ENCODE assay signal across 1 cellular context in genomic region chr3:48847586-48848423, GRCh38.
A peak's percentile ranks its signal among the peaks of the same experiment; 100 is the strongest.
TF ChIP-seq lines count a peak whose summit lies in the region.

TSS of gene PRKAR2A (minus strand) at chr3:48847874. CDS start at chr3:48847596, 278 bp downstream.

TF ChIP-seq in HepG2, 621 proteins besides CTCF, POLR2A, EP300 and RAD21 (continued from another document and continues in another):
- TF ChIP-seq ZHX2 (IDR thresholded peaks at IDR 0.05; ENCODE audit: low read depth): no peak
- no peak for TF ChIP-seq ZHX2 (CRISPR knock-in tag; IDR thresholded peaks at IDR 0.05; ENCODE audit: borderline replicate concordance)
- no peak for TF ChIP-seq SRSF4 (IDR thresholded peaks at IDR 0.05; ENCODE audit: low read depth, low read length, poor library complexity, severe bottlenecking)
- TF ChIP-seq ZNF350 (CRISPR knock-in tag; IDR thresholded peaks at IDR 0.05; ENCODE audit: borderline replicate concordance, low read depth): 0 out of 2 replicates have a peak, but pooled peaks have one; percentile 0
- TF ChIP-seq ASH2L (IDR thresholded peaks at IDR 0.05; ENCODE audit: insufficient read length, low read depth, low read length): peak; percentile 96
- TF ChIP-seq HIC2 (CRISPR knock-in tag; IDR thresholded peaks at IDR 0.05; ENCODE audit: low read depth): no peak; the same call in 1 of the 2 replicates
- no peak for TF ChIP-seq NFE2L1 (CRISPR knock-in tag; IDR thresholded peaks at IDR 0.05; ENCODE audit: borderline replicate concordance)
- no peak for TF ChIP-seq NFYB (CRISPR knock-in tag; IDR thresholded peaks at IDR 0.05)
- TF ChIP-seq ZMYM4 (CRISPR knock-in tag; IDR thresholded peaks at IDR 0.05): peak; percentile 74; the same call in 1 of the 2 replicates
- TF ChIP-seq RBM39 (IDR thresholded peaks at IDR 0.05; ENCODE audit: low read depth, low read length, poor library complexity, severe bottlenecking): peak; percentile 47
- 0 out of 2 replicates have a peak, but pooled peaks have one; percentile 23 for TF ChIP-seq ZNF501 (CRISPR knock-in tag; IDR thresholded peaks at IDR 0.05)
- peak; percentile 84; the same call in 1 of the 2 replicates for TF ChIP-seq ZNF570 (CRISPR knock-in tag; IDR thresholded peaks at IDR 0.05; ENCODE audit: borderline replicate concordance)
- peak; percentile 54; the same call in 1 of the 2 replicates for TF ChIP-seq KMT2B (CRISPR knock-in tag; IDR thresholded peaks at IDR 0.05)
- TF ChIP-seq ELK4 (CRISPR knock-in tag; IDR thresholded peaks at IDR 0.05; ENCODE audit: borderline replicate concordance): 0 out of 2 replicates have a peak, but pooled peaks have one; percentile 23
- TF ChIP-seq SETDB1 (CRISPR knock-in tag; IDR thresholded peaks at IDR 0.05; ENCODE audit: borderline replicate concordance): no peak
- no peak for TF ChIP-seq JUND (CRISPR knock-in tag; IDR thresholded peaks at IDR 0.05)
- TF ChIP-seq DRAP1 (CRISPR knock-in tag; IDR thresholded peaks at IDR 0.05): peak; percentile 28; the same call in 1 of the 2 replicates
- TF ChIP-seq ZNF850 (CRISPR knock-in tag; conservative IDR thresholded peaks at IDR 0.05): peak; percentile 61; the same call in 1 of the 2 replicates
- peak; percentile 57; the same call in 1 of the 2 replicates for TF ChIP-seq TGIF2 (CRISPR knock-in tag; IDR thresholded peaks at IDR 0.05)
- 0 out of 2 replicates have a peak, but pooled peaks have one; percentile 90 for TF ChIP-seq PAX8 (CRISPR knock-in tag; IDR thresholded peaks at IDR 0.05; ENCODE audit: borderline replicate concordance)
- no peak for TF ChIP-seq ZNF446 (CRISPR knock-in tag; IDR thresholded peaks at IDR 0.05)
- TF ChIP-seq FUBP1 (CRISPR knock-in tag; IDR thresholded peaks at IDR 0.05; ENCODE audit: borderline replicate concordance): no peak
- TF ChIP-seq RARG (CRISPR knock-in tag; IDR thresholded peaks at IDR 0.05; ENCODE audit: low read depth): no peak
- 0 out of 2 replicates have a peak, but pooled peaks have one; percentile 1 for TF ChIP-seq FOXP4 (CRISPR knock-in tag; IDR thresholded peaks at IDR 0.05)
- TF ChIP-seq MLXIP (CRISPR knock-in tag; IDR thresholded peaks at IDR 0.05; ENCODE audit: borderline replicate concordance): no peak
- TF ChIP-seq THAP7 (CRISPR knock-in tag; IDR thresholded peaks at IDR 0.05): 0 out of 2 replicates have a peak, but pooled peaks have one; percentile 58
- peak; percentile 81 for TF ChIP-seq SAP130 (CRISPR knock-in tag; IDR thresholded peaks at IDR 0.05; ENCODE audit: low read depth)
- 0 out of 2 replicates have a peak, but pooled peaks have one; percentile 61 for TF ChIP-seq ZNF235 (CRISPR knock-in tag; IDR thresholded peaks at IDR 0.05; ENCODE audit: borderline replicate concordance)
- TF ChIP-seq MAX (IDR thresholded peaks at IDR 0.05): peak; percentile 39
- TF ChIP-seq HNF1B (CRISPR knock-in tag; IDR thresholded peaks at IDR 0.05): 0 out of 2 replicates have a peak, but pooled peaks have one; percentile 57
- peak; percentile 10; the same call in 1 of the 2 replicates for TF ChIP-seq SIX4 (CRISPR knock-in tag; IDR thresholded peaks at IDR 0.05)
- TF ChIP-seq ZNF362 (CRISPR knock-in tag; IDR thresholded peaks at IDR 0.05; ENCODE audit: borderline replicate concordance): 0 out of 2 replicates have a peak, but pooled peaks have one; percentile 55
